In the genomic region with DNA sequence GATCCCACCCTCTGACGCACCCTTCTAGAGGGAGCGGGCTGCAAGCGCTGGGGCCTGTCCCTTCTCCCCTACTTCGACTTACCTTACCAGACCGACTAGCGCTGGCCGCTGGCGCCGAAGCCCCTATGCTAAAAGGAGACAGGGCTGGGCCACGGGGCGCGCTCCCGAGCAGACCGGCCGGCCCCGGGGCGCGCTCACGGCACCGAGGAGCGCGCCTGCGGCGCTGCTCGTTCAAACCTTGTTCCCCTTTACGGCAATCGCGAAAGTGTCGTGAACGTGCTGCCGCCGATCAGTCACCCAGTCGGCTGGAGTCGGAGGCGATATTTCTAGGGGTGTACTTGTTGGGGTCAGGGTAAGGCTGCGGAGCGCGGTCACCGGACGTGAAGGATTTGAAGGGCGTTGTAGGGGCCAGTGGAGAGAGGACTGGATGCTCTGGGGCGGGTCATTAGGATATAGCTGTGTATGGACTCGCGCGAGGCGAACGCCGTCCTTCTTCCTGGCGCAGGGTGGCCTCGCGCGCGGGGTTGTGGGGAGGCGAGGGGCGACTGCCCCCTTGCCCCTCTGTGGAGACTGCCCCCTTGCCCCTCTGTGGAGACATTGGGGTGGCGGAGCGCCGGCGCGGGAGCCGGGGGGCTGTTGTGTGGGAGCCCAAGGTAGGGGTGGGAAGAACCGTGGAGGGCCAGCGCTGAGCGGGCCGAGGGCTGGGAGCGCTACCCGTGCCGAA, we compare ENCODE assay signal across 8 cellular contexts. TPM values are rescaled to one million over a fixed set of nuclear protein-coding genes. Genes with fewer than 3 reads are reported as not detected.
DNase-seq lines count a peak whose midpoint lies in the region; ATAC-seq and TF ChIP-seq lines count a peak whose summit lies in the region.

A gene (plus strand): TSS at position 268 of the 724 bp plus-strand sequence. CDS start 7,492 bp downstream, outside the sequence.
A gene (minus strand): TSS at position 138 of the 724 bp plus-strand sequence. CDS start 8,539 bp downstream, outside the sequence.

- peak within 1 kb of the TSS; percentile 99 for H2AFZ ChIP-seq in osteoblast (ENCODE audit: low read length)

- DNase-seq in GM10266 (ENCODE audit: extremely low spot score) (peak; percentile 88), NCI-H1092 treated with DMSO at 0.1 percent for 48 hours (lab: John Stamatoyannopoulos, UW) (peak; percentile 91), SKM-1 treated with dmso at 0.1 percent for 144 hours (lab: John Stamatoyannopoulos, UW; ENCODE audit: unreplicated experiment) (peak; percentile 91), head of caudate nucleus (peak; percentile 89 to 99 (median 96)), osteoblast (ENCODE audit: insufficient read length, low spot score, missing footprints) (peak; percentile 98), testis (peak; percentile 99)

- peaks cover 4% of the 10 kb centered on the region for H4K20me1 ChIP-seq in osteoblast (ENCODE audit: insufficient read depth, low read length)

- H3K36me3 ChIP-seq in osteoblast (ENCODE audit: insufficient read depth, low read length) = peaks cover 14% of the 10 kb centered on the region
- H3K36me3 ChIP-seq in testis (ENCODE audit: low read depth, missing control alignments) = no peaks in the 10 kb centered on the region

- peak within 1 kb of the TSS; percentile 100 for H3K27ac Mint-ChIP-seq in activated naive CD8-positive, alpha-beta T cell

- H3K4me1 Mint-ChIP-seq in activated naive CD8-positive, alpha-beta T cell (ENCODE audit: low read depth) = peaks cover 53% of the 10 kb centered on the region

- no peaks in the 10 kb centered on the region for H3K9me3 ChIP-seq in osteoblast (ENCODE audit: low read depth, low read length)
- no peaks in the 10 kb centered on the region for H3K9me3 ChIP-seq in testis

- TF ChIP-seq CTCF in GM10266 (IDR thresholded peaks at IDR 0.05; ENCODE audit: control insufficient read depth, insufficient read depth, low read depth, missing control alignments) (no peak), osteoblast (IDR thresholded peaks at IDR 0.05; ENCODE audit: extremely low read depth, low read depth, low read length) (no peak), testis (IDR thresholded peaks at IDR 0.05) (no peak)

- H3K27ac ChIP-seq in osteoblast (ENCODE audit: low read depth, low read length) = peak within 1 kb of the TSS; percentile 80
- H3K27ac ChIP-seq in testis = peak within 1 kb of the TSS; percentile 93 to 95

- 0 to 1% methylated on average over 39 to 67 of the region's 68 CpGs for WGBS in testis, 2 donors

- H3K9me3 Mint-ChIP-seq in activated naive CD8-positive, alpha-beta T cell (ENCODE audit: low read depth) = no peaks in the 10 kb centered on the region

- ATAC-seq in HG02623 (IDR thresholded peaks at IDR 0.05; ENCODE audit: unreplicated experiment) = peak; percentile 55

- H3K4me1 ChIP-seq in osteoblast (ENCODE audit: insufficient read depth, low read length) = peaks cover 20% of the 10 kb centered on the region
- H3K4me1 ChIP-seq in testis = peaks cover 9% of the 10 kb centered on the region

- intact Hi-C loops in head of caudate nucleus (cut with DNase I) (loop anchor here (10.0 kb wide), 1 partner anchor 175 kb away; a partner anchor contains a TSS), testis (cut with DNase I; ENCODE audit: low total_unique reads) (no loop called here)

- H3K4me3 ChIP-seq in osteoblast (ENCODE audit: insufficient read depth, low read length) = peak within 1 kb of the TSS; percentile 97
- H3K4me3 ChIP-seq in testis = peak within 1 kb of the TSS; percentile 96 to 97

- H3K4me2 ChIP-seq in osteoblast (ENCODE audit: insufficient read depth, low read length) = peak within 1 kb of the TSS; percentile 98

- no peak for TF ChIP-seq POLR2A in testis (IDR thresholded peaks at IDR 0.05)

- H3K36me3 Mint-ChIP-seq in activated naive CD8-positive, alpha-beta T cell = peaks cover 8% of the 10 kb centered on the region

- H3K27me3 ChIP-seq in osteoblast (ENCODE audit: insufficient read depth, low read length) = no peaks in the 10 kb centered on the region
- H3K27me3 ChIP-seq in testis = no peaks in the 10 kb centered on the region

- peak within 1 kb of the TSS; percentile 100 for H3K4me3 Mint-ChIP-seq in activated naive CD8-positive, alpha-beta T cell

- no peaks in the 10 kb centered on the region for H3K27me3 Mint-ChIP-seq in activated naive CD8-positive, alpha-beta T cell

- H3K79me2 ChIP-seq in osteoblast (ENCODE audit: insufficient read depth, low read length) = peaks cover 74% of the 10 kb centered on the region

RNA-seq across cellular contexts. Expression of the first gene that starts in this region (rescaled TPM):
- total RNA-seq in osteoblast = 32.4 and 37.3 TPM in 2 replicates
- 10 to 100 TPM; 63.2 to 69.4 TPM for total RNA-seq in testis
- polyA plus RNA-seq in testis (ENCODE audit: insufficient read depth, low read depth, low replicate concordance) = 25.0 TPM

RNA-seq across cellular contexts. Expression of the second gene that starts in this region (rescaled TPM):
- total RNA-seq in osteoblast (45.6 and 66.0 TPM in 2 replicates), testis (10 to 100 TPM; 47.1 to 51.0 TPM)
- polyA plus RNA-seq in testis (ENCODE audit: insufficient read depth, low read depth, low replicate concordance) = 34.8 TPM

Comparison
In these comparisons a context has a peak if more than half of its experiments do, and no peak if none do; other contexts are left out.
1. Peak in every context shown above with its lines: DNase-seq, ATAC-seq, H3K4me3 ChIP-seq and H3K27ac ChIP-seq.